In genomic region chr22:26398741-26399153, GRCh38 we compare ENCODE assay signal across 8 cellular contexts. TPM values are rescaled to one million over a fixed set of nuclear protein-coding genes. Genes with fewer than 3 reads are reported as not detected.
DNase-seq lines count a peak whose midpoint lies in the region; ATAC-seq and TF ChIP-seq lines count a peak whose summit lies in the region.

No MANE protein-coding gene starts in this region.

- TF ChIP-seq CTCF in BJ (IDR thresholded peaks at IDR 0.05; ENCODE audit: insufficient read depth, low read depth, low read length) (peak; percentile 85), PC-3 (conservative IDR thresholded peaks at IDR 0.05; ENCODE audit: low read depth, low read length) (peak; percentile 77), fibroblast of mammary gland (conservative IDR thresholded peaks at IDR 0.05; ENCODE audit: control insufficient read depth, insufficient read depth, low read depth, low read length) (peak; percentile 72), tibial artery (IDR thresholded peaks at IDR 0.05) (peak; percentile 51 to 56)

- H3K4me3 ChIP-seq in BJ (ENCODE audit: low read depth, low read length) (no peak overlapping the region), PC-3 (ENCODE audit: low read length) (no peak overlapping the region), fibroblast of mammary gland (ENCODE audit: control insufficient read depth, low read depth, low read length) (no peak overlapping the region), tibial artery (no peak overlapping the region)

- H3K27me3 Mint-ChIP-seq in activated T-cell treated with anti-CD3 and anti-CD28 coated beads, Interleukin-2, amount 50 U/mL, for 72 hours (ENCODE audit: low read depth): peaks cover 11% of the 10 kb centered on the region

- H3K9me3 Mint-ChIP-seq in activated T-cell treated with anti-CD3 and anti-CD28 coated beads, Interleukin-2, amount 50 U/mL, for 72 hours: no peaks in the 10 kb centered on the region

- H2AFZ ChIP-seq in PC-3 (ENCODE audit: low read length): no peak overlapping the region

- H3K4me2 ChIP-seq in PC-3 (ENCODE audit: low read length): no peak overlapping the region

- peak; percentile 84 for ATAC-seq in PC-3
- peak; percentile 75 to 80 for ATAC-seq in activated T-cell treated with anti-CD3 and anti-CD28 coated beads, Interleukin-2, amount 50 U/mL, for 72 hours (replicated peaks in 1 of 2)
- ATAC-seq in HG02973 (IDR thresholded peaks at IDR 0.05; ENCODE audit: unreplicated experiment): no peak

- H3K4me1 ChIP-seq in PC-3 (ENCODE audit: insufficient read depth, low read length) (no peaks in the 10 kb centered on the region), tibial artery (no peaks in the 10 kb centered on the region)

- DNase-seq in BJ (ENCODE audit: low read depth) (peak; percentile 7), GOT3 (lab: John Stamatoyannopoulos, UW) (peak; percentile 23), PC-3 (peak; percentile 68), fibroblast of mammary gland (ENCODE audit: low read depth) (peak; percentile 78), non-pigmented ciliary epithelial cell (ENCODE audit: low read depth) (peak; percentile 34), tibial artery (peak; percentile 60 to 67)
- peak; percentile 48 to 58 for DNase-seq in activated T-cell treated with anti-CD3 and anti-CD28 coated beads, Interleukin-2, amount 50 U/mL, for 72 hours

- H4K20me1 ChIP-seq in PC-3 (ENCODE audit: low read length): no peaks in the 10 kb centered on the region

- no peaks in the 10 kb centered on the region for H3F3A ChIP-seq in PC-3 (ENCODE audit: low read length, unreplicated experiment)

- POLR2A ChIA-PET in BJ (lab: Charles Lee): no interaction called here
- POLR2A ChIA-PET in PC-3 (lab: Charles Lee; ENCODE audit: unreplicated experiment): no interaction called here

- H3K36me3 ChIP-seq in BJ (ENCODE audit: control insufficient read depth, insufficient read depth, low read length): no peaks in the 10 kb centered on the region
- no peaks in the 10 kb centered on the region for H3K36me3 ChIP-seq in PC-3 (ENCODE audit: low read depth, low read length)
- no peaks in the 10 kb centered on the region for H3K36me3 ChIP-seq in tibial artery

- H3K4me1 Mint-ChIP-seq in activated T-cell treated with anti-CD3 and anti-CD28 coated beads, Interleukin-2, amount 50 U/mL, for 72 hours (ENCODE audit: low read depth): peaks cover 10% of the 10 kb centered on the region

- no peaks in the 10 kb centered on the region for H3K36me3 Mint-ChIP-seq in activated T-cell treated with anti-CD3 and anti-CD28 coated beads, Interleukin-2, amount 50 U/mL, for 72 hours (ENCODE audit: insufficient read depth in 2 of 2)

- intact Hi-C loops in PC-3 (cut with micrococcal nuclease): loop anchor here (1.0 kb wide), 1 partner anchor 63 kb away; no protein-coding TSS in a partner anchor
- intact Hi-C loops in tibial artery (cut with DNase I; ENCODE audit: low total_unique reads): no loop called here

- CTCF ChIA-PET in BJ (lab: Yijun Ruan, JAX): interaction anchor here (0.7 to 7.5 kb wide), 7 partner anchors 11 to 268 kb away, joined by 3 to 101 read pairs (median 5); no protein-coding TSS in a partner anchor
- CTCF ChIA-PET in PC-3 (lab: Charles Lee): no interaction called here

- BruUV-seq in PC-3 (replicated peaks; lab: Mats Ljungman, UMichigan): no TSS peak

- no peak overlapping the region for H3K27ac ChIP-seq in PC-3 (ENCODE audit: low read length)
- H3K27ac ChIP-seq in tibial artery: no peak overlapping the region

- H3K27ac Mint-ChIP-seq in activated T-cell treated with anti-CD3 and anti-CD28 coated beads, Interleukin-2, amount 50 U/mL, for 72 hours: no peak overlapping the region

- H3K9me3 ChIP-seq in PC-3 (ENCODE audit: low read length): no peaks in the 10 kb centered on the region
- H3K9me3 ChIP-seq in tibial artery: no peaks in the 10 kb centered on the region

- H3K4me3 Mint-ChIP-seq in activated T-cell treated with anti-CD3 and anti-CD28 coated beads, Interleukin-2, amount 50 U/mL, for 72 hours: no peak overlapping the region

- no peaks in the 10 kb centered on the region for H3K79me2 ChIP-seq in PC-3 (ENCODE audit: low read length)

- H3K27me3 ChIP-seq in BJ (ENCODE audit: control insufficient read depth, insufficient read depth, low read length) (peaks cover 8% of the 10 kb centered on the region), PC-3 (ENCODE audit: low read length) (peaks cover 14% of the 10 kb centered on the region), tibial artery (peaks cover 0 to 20% of the 10 kb centered on the region in 2 donors)

- no peak overlapping the region for H3K9ac ChIP-seq in PC-3 (ENCODE audit: low read length)

- H3K9me2 ChIP-seq in PC-3 (replicated peaks; ENCODE audit: low read length): no peaks in the 10 kb centered on the region

RNA-seq across cellular contexts. Expression of gene ASPHD2, which starts 30.3 kb away (rescaled TPM):
- polyA plus RNA-seq in BJ (2011; rRNA removed): 2.3 and 2.5 TPM in 2 replicates
- polyA minus RNA-seq in BJ (2011; rRNA and poly(A)+ RNA removed): 2.2 and 2.7 TPM in 2 replicates
- total RNA-seq in PC-3 (2014; rRNA removed): 2.1 and 2.4 TPM in 2 replicates
- total RNA-seq in activated T-cell treated with anti-CD3 and anti-CD28 coated beads, Interleukin-2, amount 50 U/mL, for 72 hours: 10 to 100 TPM; 14.6 to 18.1 TPM

Comparison
In these comparisons a context has a peak if more than half of its experiments do, and no peak if none do; other contexts are left out.
1. DNase-seq: peak in every context shown above with its lines; median percentile 78 in fibroblast of mammary gland; 68 in PC-3; 64 in tibial artery; 53 in activated T-cell treated with anti-CD3 and anti-CD28 coated beads, Interleukin-2, amount 50 U/mL, for 72 hours; 34 in non-pigmented ciliary epithelial cell; 23 in GOT3; 7 in BJ.